Comparison of ENCODE assay signal across 21 cellular contexts in the genomic region with DNA sequence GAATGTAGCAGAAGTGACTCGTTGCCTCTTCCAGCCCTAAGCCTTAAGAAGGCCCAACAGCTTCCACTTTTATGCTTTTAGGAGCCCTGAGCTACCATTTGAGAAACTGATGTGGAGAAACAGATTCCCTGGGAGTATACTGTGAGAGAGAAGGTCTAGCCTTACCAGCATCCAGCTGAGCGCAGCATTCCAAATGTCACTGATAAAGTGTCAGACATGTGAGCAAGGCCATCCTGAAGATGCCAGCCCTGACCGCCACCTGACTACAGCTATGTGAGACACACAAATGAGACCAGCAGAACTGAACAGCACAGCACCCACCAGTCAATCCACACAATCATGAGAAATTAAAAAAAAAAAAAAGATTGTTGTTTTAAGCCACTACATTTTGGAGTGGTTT. TPM values are rescaled to one million over a fixed set of nuclear protein-coding genes. Genes with fewer than 3 reads are reported as not detected.
DNase-seq lines count a peak whose midpoint lies in the region; ATAC-seq and TF ChIP-seq lines count a peak whose summit lies in the region.
"Had no signal": no experiment of that assay in that cellular context is flagged by ENCODE, and none has a peak within 500 bp of the region (broad histone marks: within the 10 kb centered on the region; RNA-seq: fewer than 3 reads in every experiment).

No MANE protein-coding gene starts in this region.

- ATAC-seq in HG02759 (IDR thresholded peaks at IDR 0.05; ENCODE audit: unreplicated experiment) = no peak
- ATAC-seq in GM21515 (IDR thresholded peaks at IDR 0.05; ENCODE audit: unreplicated experiment) = no peak
- ATAC-seq: GM12878 had no signal

- no peak overlapping the region for H4K5ac ChIP-seq in H9 (ENCODE audit: insufficient read length, low read depth, low read length)

- H4K20me1 ChIP-seq in H9 (ENCODE audit: control insufficient read depth, insufficient read depth, insufficient read length) = no peaks in the 10 kb centered on the region
- H4K20me1 ChIP-seq: BLaER1 had no signal

- no peak overlapping the region for H3K4me3 Mint-ChIP-seq in H9
- no peak overlapping the region for H3K4me3 Mint-ChIP-seq in endodermal cell
- H3K4me3 Mint-ChIP-seq: CD14-positive monocyte; CD4-positive, alpha-beta memory T cell; CD4-positive, CD25-positive, alpha-beta regulatory T cell; CD8-positive, alpha-beta memory T cell had no signal

- no peak overlapping the region for H3K14ac ChIP-seq in H9 (ENCODE audit: insufficient read depth, low read length)

- H3K27me3 Mint-ChIP-seq in H9 (ENCODE audit: low read depth) (no peaks in the 10 kb centered on the region), endodermal cell (ENCODE audit: insufficient read depth) (no peaks in the 10 kb centered on the region)

- H3K4ac ChIP-seq in H9 (ENCODE audit: low read depth, low read length) = no peak overlapping the region

- H4K91ac ChIP-seq in H9 (ENCODE audit: insufficient read length, low read depth, low read length) = no peak overlapping the region

- DNase-seq in D341Med (ENCODE audit: low spot score) (peak; percentile 12), H9 (no peak), endodermal cell (peak; percentile 31)
- DNase-seq in stimulated activated CD4-positive, alpha-beta T cell treated with anti-CD3 and anti-CD28 coated beads, Interleukin-4, amount 100 ng/mL, for 24 hours = no peak
- DNase-seq: 8988T; ACHN; BE2C; C1 segment of cervical spinal cord; CD4-positive, alpha-beta memory T cell; CD4-positive, CD25-positive, alpha-beta regulatory T cell; CD8-positive, alpha-beta memory T cell; COR-L47; DMS79; DND-41; EL; GDM1 had no signal

- H3K18ac ChIP-seq in H9 (ENCODE audit: insufficient read length, low read depth, low read length) = no peak overlapping the region

- H3K4me3 ChIP-seq in endodermal cell (ENCODE audit: low read length) = no peak overlapping the region
- H3K4me3 ChIP-seq: BLaER1, GM12878 had no signal

- H3K27me3 ChIP-seq in H9 (ENCODE audit: insufficient read depth, low read length) (no peaks in the 10 kb centered on the region), endodermal cell (ENCODE audit: control insufficient read depth, insufficient read depth, low read length, poor library complexity, severe bottlenecking) (no peaks in the 10 kb centered on the region)
- H3K27me3 ChIP-seq: BE2C, BLaER1 had no signal

- no peak overlapping the region for H2BK120ac ChIP-seq in H9 (ENCODE audit: low read depth, low read length, poor library complexity, severe bottlenecking)

- H2AFZ ChIP-seq in H9 (ENCODE audit: low read length) = no peak overlapping the region

- H3K9me3 ChIP-seq in H9 (ENCODE audit: control insufficient read depth, low read depth, low read length) (no peaks in the 10 kb centered on the region), endodermal cell (ENCODE audit: control insufficient read depth, low read length) (no peaks in the 10 kb centered on the region)
- H3K9me3 ChIP-seq: BE2C, BLaER1 had no signal

- H3K79me1 ChIP-seq in H9 (ENCODE audit: insufficient read depth, low read depth, low read length, poor library complexity, severe bottlenecking) = no peaks in the 10 kb centered on the region

- no peak overlapping the region for H2BK12ac ChIP-seq in H9 (ENCODE audit: insufficient read length, low read depth, low read length)

- no peak overlapping the region for H3K56ac ChIP-seq in H9 (ENCODE audit: insufficient read length, low read depth, low read length)

- no CpG with 5 or more reads among the region's 3 CpGs for WGBS in H9 (ENCODE audit: extremely low coverage, insufficient read length, low lambda C conversion rate)
- 97% methylated on average over 3 of the region's 3 CpGs; no CpG with 5 or more reads in 1 of the 2 experiments for WGBS in endodermal cell (ENCODE audit: insufficient coverage in 1 of 2, insufficient read length in 1 of 2), 2 experiments

- H3K4me1 Mint-ChIP-seq in H9 (peaks cover 7% of the 10 kb centered on the region in 2 experiments), endodermal cell (no peaks in the 10 kb centered on the region)
- H3K4me1 Mint-ChIP-seq: CD14-positive monocyte had no signal

- 0 out of 2 replicates have a peak overlapping the region, but pooled peaks have one; percentile 83 for H2BK15ac ChIP-seq in H9 (ENCODE audit: low read depth, low read length)

- H3T11ph ChIP-seq in H9 (ENCODE audit: low read length) = no peak overlapping the region

- no peak overlapping the region for H3K4me2 ChIP-seq in H9 (ENCODE audit: insufficient read depth, insufficient read length, low read length)
- H3K4me2 ChIP-seq: BLaER1 had no signal

- H3K27ac ChIP-seq in H9 (ENCODE audit: insufficient read length, low read depth, low read length) (no peak overlapping the region), endodermal cell (ENCODE audit: low read depth, low read length) (no peak overlapping the region)
- H3K27ac ChIP-seq: BLaER1 had no signal

- no peak overlapping the region for H3K23ac ChIP-seq in H9 (ENCODE audit: insufficient read length, low read depth, low read length)

- H3K9me3 Mint-ChIP-seq in H9 (no peaks in the 10 kb centered on the region; a peak in 1 of 5 replicates), endodermal cell (peaks cover under 1% of the 10 kb centered on the region)
- H3K9me3 Mint-ChIP-seq: CD14-positive monocyte; CD4-positive, alpha-beta memory T cell; CD4-positive, CD25-positive, alpha-beta regulatory T cell; CD8-positive, alpha-beta memory T cell had no signal

- no peaks in the 10 kb centered on the region for H3K36me3 ChIP-seq in endodermal cell (ENCODE audit: control insufficient read depth, insufficient read depth, low read length)
- H3K36me3 ChIP-seq: BE2C, BLaER1 had no signal

- H3K9ac ChIP-seq in H9 (ENCODE audit: extremely low read depth, insufficient read length, low read length) = no peak overlapping the region
- no peak overlapping the region for H3K9ac ChIP-seq in endodermal cell (ENCODE audit: extremely low read depth, low read length, poor library complexity, severe bottlenecking)
- H3K9ac ChIP-seq: BLaER1 had no signal

- H3K36me3 Mint-ChIP-seq in H9 (ENCODE audit: insufficient read depth in 1 of 3, low read depth in 3 of 3) = peaks cover 0 to under 1% (median 0%) of the 10 kb centered on the region in 3 experiments; a peak in 1 of 7 replicates
- H3K36me3 Mint-ChIP-seq in endodermal cell (ENCODE audit: low read depth) = no peaks in the 10 kb centered on the region
- H3K36me3 Mint-ChIP-seq: CD14-positive monocyte; CD4-positive, alpha-beta memory T cell; CD4-positive, CD25-positive, alpha-beta regulatory T cell; CD8-positive, alpha-beta memory T cell had no signal

- no peak overlapping the region for H3K27ac Mint-ChIP-seq in H9
- no peak overlapping the region for H3K27ac Mint-ChIP-seq in endodermal cell
- H3K27ac Mint-ChIP-seq: CD14-positive monocyte; CD4-positive, alpha-beta memory T cell; CD4-positive, CD25-positive, alpha-beta regulatory T cell had no signal

- H4K8ac ChIP-seq in H9 (replicated peaks; ENCODE audit: insufficient read length, low read depth, low read length) = no peak overlapping the region

- no peak overlapping the region for H2AK5ac ChIP-seq in H9 (ENCODE audit: insufficient read length, low read length)

- H3K23me2 ChIP-seq in H9 (ENCODE audit: insufficient read length, low read depth, low read length, poor library complexity, severe bottlenecking) = no peaks in the 10 kb centered on the region

- no peak overlapping the region for H2BK5ac ChIP-seq in H9 (ENCODE audit: insufficient read length, low read length)

- H3K4me1 ChIP-seq in H9 (ENCODE audit: insufficient read depth, low read length) = no peaks in the 10 kb centered on the region
- H3K4me1 ChIP-seq in endodermal cell (ENCODE audit: control insufficient read depth, insufficient read depth, low read length) = no peaks in the 10 kb centered on the region
- H3K4me1 ChIP-seq: BE2C had no signal

- TF ChIP-seq CTCF in H9 (conservative IDR thresholded peaks at IDR 0.05) (no peak), endodermal cell (conservative IDR thresholded peaks at IDR 0.05) (no peak)

- H3K79me2 ChIP-seq in H9 (ENCODE audit: insufficient read depth, low read length) = no peaks in the 10 kb centered on the region

- H2BK20ac ChIP-seq in H9 (ENCODE audit: low read depth, low read length, poor library complexity, severe bottlenecking) = no peak overlapping the region

RNA-seq across cellular contexts. Expression of a gene that starts 18.6 kb away (rescaled TPM):
- total RNA-seq in H9 (2021) (58.7 and 60.7 TPM in 2 replicates), endodermal cell (10 to 100 TPM; 66.0 to 67.7 TPM)
- polyA plus RNA-seq in endodermal cell (2013, experiment 1 of 2) = 26.6 TPM
- 31.0 TPM for polyA plus RNA-seq in endodermal cell (2013, experiment 2 of 2)

Comparison
In these comparisons a context has a peak if more than half of its experiments do, and no peak if none do; other contexts are left out.
1. DNase-seq: peak in D341Med (single experiment) and endodermal cell (single experiment); none in H9 (single experiment) and stimulated activated CD4-positive, alpha-beta T cell treated with anti-CD3 and anti-CD28 coated beads, Interleukin-4, amount 100 ng/mL, for 24 hours (single experiment).